11 cellular contexts compared by ENCODE assay signal in genomic region chr3:63972196-63972595, GRCh38. TPM values are rescaled to one million over a fixed set of nuclear protein-coding genes. Genes with fewer than 3 reads are reported as not detected.
DNase-seq lines count a peak whose midpoint lies in the region; ATAC-seq and TF ChIP-seq lines count a peak whose summit lies in the region.
"Had no signal": no experiment of that assay in that cellular context is flagged by ENCODE, and none has a peak within 500 bp of the region (broad histone marks: within the 10 kb centered on the region; RNA-seq: fewer than 3 reads in every experiment).

No MANE protein-coding gene starts in this region.

- peak overlapping the region; percentile 94 for H3K27ac Mint-ChIP-seq in CD4-positive, alpha-beta T cell
- peak overlapping the region; percentile 86 for H3K27ac Mint-ChIP-seq in endodermal cell

- CTCF ChIA-PET in CD4-positive, alpha-beta T cell (lab: Charles Lee): interaction anchor here (0.8 kb wide), 1 partner anchor 10 kb away, joined by 4 read pairs; no protein-coding TSS in a partner anchor

- DNase-seq in CD4-positive, alpha-beta T cell: no peak
- DNase-seq in SJSA1 (ENCODE audit: low read depth in 1 of 2, low spot score in 2 of 2) (peak in 1 of 2 experiments; percentile 31), endodermal cell (no peak), neuronal stem cell (ENCODE audit: low spot score) (no peak), esophagus squamous epithelium (lab: John Stamatoyannopoulos, UW) (no peak), colonic mucosa (no peak), COLO829 (ENCODE audit: low spot score) (no peak)
- DNase-seq in activated effector memory CD4-positive, alpha-beta T cell treated with Interleukin-2 at 50 U/mL for 16 hours: no peak
- DNase-seq: NCI-H2029 treated with DMSO at 0.1 percent for 48 hours had no signal

- no peaks in the 10 kb centered on the region for H3K9me3 ChIP-seq in CD4-positive, alpha-beta T cell (ENCODE audit: control insufficient read depth, low read length)
- H3K9me3 ChIP-seq in SJSA1 (replicated peaks) (no peaks in the 10 kb centered on the region), endodermal cell (ENCODE audit: control insufficient read depth, low read length) (no peaks in the 10 kb centered on the region), neuronal stem cell (replicated peaks in 1 of 2; ENCODE audit: control insufficient read depth in 2 of 2, insufficient read depth in 1 of 2, low read depth in 1 of 2, low read length in 2 of 2) (peaks cover 0 to 3% of the 10 kb centered on the region in 2 donors), esophagus squamous epithelium (no peaks in the 10 kb centered on the region), colonic mucosa (no peaks in the 10 kb centered on the region)
- H3K9me3 ChIP-seq: HAP-1 had no signal

- H3K4me1 Mint-ChIP-seq in CD4-positive, alpha-beta T cell (ENCODE audit: low read depth): peaks cover 88% of the 10 kb centered on the region
- peaks cover 66% of the 10 kb centered on the region for H3K4me1 Mint-ChIP-seq in endodermal cell

- no peak overlapping the region for H2AK5ac ChIP-seq in neuronal stem cell (ENCODE audit: low read depth, low read length)

- H3K4ac ChIP-seq in neuronal stem cell (ENCODE audit: low read length): no peak overlapping the region

- POLR2A ChIA-PET in CD4-positive, alpha-beta T cell (lab: Charles Lee): interaction anchor here (0.7 kb wide), 1 partner anchor 9 kb away, joined by 3 read pairs; no protein-coding TSS in a partner anchor

- no peak for TF ChIP-seq CTCF in CD4-positive, alpha-beta T cell (IDR thresholded peaks at IDR 0.05)
- TF ChIP-seq CTCF in endodermal cell (conservative IDR thresholded peaks at IDR 0.05): no peak
- no peak for TF ChIP-seq CTCF in esophagus squamous epithelium (IDR thresholded peaks at IDR 0.05)
- no peak for TF ChIP-seq CTCF in colonic mucosa (IDR thresholded peaks at IDR 0.05)

- H3K23ac ChIP-seq in neuronal stem cell (ENCODE audit: low read depth, low read length, poor library complexity): no peak overlapping the region

- no peak overlapping the region for H2BK12ac ChIP-seq in neuronal stem cell (ENCODE audit: low read length)

- H3K36me3 ChIP-seq in SJSA1 (no peaks in the 10 kb centered on the region), endodermal cell (ENCODE audit: control insufficient read depth, insufficient read depth, low read length) (peaks cover 17% of the 10 kb centered on the region), neuronal stem cell (replicated peaks in 1 of 2; ENCODE audit: control insufficient read depth in 2 of 2, insufficient read depth in 2 of 2, low read length in 2 of 2) (peaks cover 0 to 17% of the 10 kb centered on the region in 2 donors), esophagus squamous epithelium (peaks cover 0 to 9% (median 0%) of the 10 kb centered on the region in 3 donors), colonic mucosa (no peaks in the 10 kb centered on the region)
- H3K36me3 ChIP-seq: HAP-1 had no signal

- peak overlapping the region; percentile 78 for H3K4me3 Mint-ChIP-seq in CD4-positive, alpha-beta T cell
- H3K4me3 Mint-ChIP-seq in endodermal cell: no peak overlapping the region

- peak overlapping the region; percentile 2 for H3K27ac ChIP-seq in CD4-positive, alpha-beta T cell (ENCODE audit: low read depth, low read length)
- H3K27ac ChIP-seq in SJSA1 (peak overlapping the region; percentile 52), endodermal cell (ENCODE audit: low read depth, low read length) (no peak overlapping the region), neuronal stem cell (replicated peaks; ENCODE audit: low read length) (peak overlapping the region; percentile 83), esophagus squamous epithelium (peak overlapping the region in 2 of 4 donors; percentile 3), colonic mucosa (no peak overlapping the region)
- H3K27ac ChIP-seq: HL-60 had no signal

- H4K91ac ChIP-seq in neuronal stem cell (ENCODE audit: low read depth, low read length, poor library complexity): no peak overlapping the region

- no peak overlapping the region for H2BK15ac ChIP-seq in neuronal stem cell (ENCODE audit: low read length)

- no peaks in the 10 kb centered on the region for H3K27me3 ChIP-seq in CD4-positive, alpha-beta T cell (ENCODE audit: control insufficient read depth, insufficient read depth, low read length)
- H3K27me3 ChIP-seq in SJSA1 (replicated peaks) (no peaks in the 10 kb centered on the region), endodermal cell (ENCODE audit: control insufficient read depth, insufficient read depth, low read length, poor library complexity, severe bottlenecking) (no peaks in the 10 kb centered on the region), neuronal stem cell (ENCODE audit: control insufficient read depth in 3 of 3, insufficient read depth in 3 of 3, low read depth in 1 of 3, low read length in 3 of 3) (no peaks in the 10 kb centered on the region), esophagus squamous epithelium (no peaks in the 10 kb centered on the region), colonic mucosa (no peaks in the 10 kb centered on the region)

- peaks cover 77% of the 10 kb centered on the region for H3K36me3 Mint-ChIP-seq in CD4-positive, alpha-beta T cell (ENCODE audit: low read depth)
- peaks cover 8% of the 10 kb centered on the region for H3K36me3 Mint-ChIP-seq in endodermal cell (ENCODE audit: low read depth)

- no peak for TF ChIP-seq POLR2A in esophagus squamous epithelium (IDR thresholded peaks at IDR 0.05)

- H3K14ac ChIP-seq in neuronal stem cell (ENCODE audit: low read length): no peak overlapping the region

- no peak overlapping the region for H3K4me2 ChIP-seq in neuronal stem cell (ENCODE audit: insufficient read depth, low read length, poor library complexity, severe bottlenecking)

- H3K4me3 ChIP-seq in SJSA1 (no peak overlapping the region), endodermal cell (ENCODE audit: low read length) (no peak overlapping the region), neuronal stem cell (ENCODE audit: low read length in 2 of 2) (no peak overlapping the region), esophagus squamous epithelium (no peak overlapping the region), colonic mucosa (no peak overlapping the region)
- H3K4me3 ChIP-seq: HAP-1 had no signal

- no peaks in the 10 kb centered on the region for H3K79me1 ChIP-seq in neuronal stem cell (ENCODE audit: low read depth, low read length)

- intact Hi-C loops in CD4-positive, alpha-beta T cell (cut with DNase I, micrococcal nuclease): no loop called here
- intact Hi-C loops in esophagus squamous epithelium (cut with DNase I): no loop called here
- intact Hi-C loops in colonic mucosa (cut with DNase I): no loop called here

- ATAC-seq in CD4-positive, alpha-beta T cell (ENCODE audit: poor library complexity): no peak

- H3K18ac ChIP-seq in neuronal stem cell (ENCODE audit: low read length): no peak overlapping the region

- no peaks in the 10 kb centered on the region for H3K27me3 Mint-ChIP-seq in CD4-positive, alpha-beta T cell
- no peaks in the 10 kb centered on the region for H3K27me3 Mint-ChIP-seq in endodermal cell (ENCODE audit: insufficient read depth)

- H3K9me3 Mint-ChIP-seq in CD4-positive, alpha-beta T cell: no peaks in the 10 kb centered on the region
- no peaks in the 10 kb centered on the region for H3K9me3 Mint-ChIP-seq in endodermal cell

- peaks cover 56% of the 10 kb centered on the region for H3K4me1 ChIP-seq in SJSA1 (replicated peaks)
- peaks cover 51% of the 10 kb centered on the region for H3K4me1 ChIP-seq in endodermal cell (ENCODE audit: control insufficient read depth, insufficient read depth, low read length)
- H3K4me1 ChIP-seq in neuronal stem cell (ENCODE audit: control insufficient read depth in 2 of 2, insufficient read depth in 1 of 2, low read depth in 1 of 2, low read length in 2 of 2): peaks cover 41 to 52% of the 10 kb centered on the region in 2 donors
- peaks cover 24 to 96% (median 52%) of the 10 kb centered on the region in 3 donors for H3K4me1 ChIP-seq in esophagus squamous epithelium
- H3K4me1 ChIP-seq in colonic mucosa: peaks cover 14% of the 10 kb centered on the region

- no peak overlapping the region for H2BK120ac ChIP-seq in neuronal stem cell (ENCODE audit: low read depth, low read length)

- no peak overlapping the region for H2BK5ac ChIP-seq in neuronal stem cell (ENCODE audit: low read length)

- no peak overlapping the region for H4K8ac ChIP-seq in neuronal stem cell (ENCODE audit: low read depth, low read length)

- WGBS in endodermal cell (ENCODE audit: insufficient coverage in 1 of 2, insufficient read length in 1 of 2), 2 experiments: 82 to 92% methylated on average over 2 of the region's 2 CpGs
- WGBS in neuronal stem cell (ENCODE audit: extremely low coverage in 2 of 2, insufficient read length in 2 of 2, insufficient replicate concordance in 1 of 2), 2 donors: no CpG with 5 or more reads among the region's 2 CpGs
- WGBS in esophagus squamous epithelium, 2 donors: 74 to 75% methylated on average over 2 of the region's 2 CpGs

- H3K9ac ChIP-seq in endodermal cell (ENCODE audit: extremely low read depth, low read length, poor library complexity, severe bottlenecking) (no peak overlapping the region), neuronal stem cell (ENCODE audit: low read depth, low read length, poor library complexity) (no peak overlapping the region), colonic mucosa (ENCODE audit: low read depth in 2 of 2, low read length in 2 of 2) (no peak overlapping the region)

- H2AFZ ChIP-seq in neuronal stem cell (ENCODE audit: low read length): no peak overlapping the region

RNA-seq across cellular contexts. Expression of gene PSMD6, which starts 51.1 kb away (rescaled TPM):
- total RNA-seq in CD4-positive, alpha-beta T cell: 100 to 1,000 TPM; 119 to 126 TPM
- total RNA-seq in SJSA1 (2014; rRNA removed; shearing (Covaris generic)): 135 and 139 TPM in 2 replicates
- total RNA-seq in endodermal cell (100 to 1,000 TPM in 1 of 2 donors, 10 to 100 TPM in 1; 99.7 to 109 TPM), esophagus squamous epithelium (100 to 1,000 TPM in 1 of 4 donors, 10 to 100 TPM in 3; 53.1 to 102 (median 81.6) TPM), colonic mucosa (10 to 100 TPM; 50.3 to 75.8 TPM)
- 115 TPM for polyA plus RNA-seq in endodermal cell (2013, experiment 1 of 2)
- 104 TPM for polyA plus RNA-seq in endodermal cell (2013, experiment 2 of 2)
- polyA plus RNA-seq in neuronal stem cell (2013, experiment 1 of 2): 96.4 TPM
- 98.4 TPM for polyA plus RNA-seq in neuronal stem cell (2013, experiment 2 of 2)

Comparison
In these comparisons a context has a peak if more than half of its experiments do, and no peak if none do; other contexts are left out.
1. H3K27ac ChIP-seq: peak in CD4-positive, alpha-beta T cell (single experiment), SJSA1 (single experiment) and neuronal stem cell (single experiment); none in endodermal cell (single experiment) and colonic mucosa (single experiment).